ENCODE assay signal across 9 cellular contexts in genomic region chr4:74874785-74875367, GRCh38. TPM values are rescaled to one million over a fixed set of nuclear protein-coding genes. Genes with fewer than 3 reads are reported as not detected.
DNase-seq lines count a peak whose midpoint lies in the region; ATAC-seq, FAIRE-seq and TF ChIP-seq lines count a peak whose summit lies in the region.
"Had no signal": no experiment of that assay in that cellular context is flagged by ENCODE, and none has a peak within 500 bp of the region (broad histone marks: within the 10 kb centered on the region; RNA-seq: fewer than 3 reads in every experiment).

No MANE protein-coding gene starts in this region.

- H3K4me1 ChIP-seq in right atrium auricular region = no peaks in the 10 kb centered on the region

- DNase-seq in DMS79 (lab: John Stamatoyannopoulos, UW) = peak; percentile 58
- peak; percentile 19 for DNase-seq in GM19239 (ENCODE audit: insufficient read length, low spot score)
- DNase-seq in NCI-H446 treated with DMSO at 0.1 percent for 48 hours (lab: John Stamatoyannopoulos, UW) = peak; percentile 73
- peak; percentile 73 for DNase-seq in amniotic stem cell (lab: John Stamatoyannopoulos, UW)
- no peak for DNase-seq in right atrium auricular region (ENCODE audit: low spot score)
- DNase-seq in renal cortical epithelial cell (ENCODE audit: low read depth) = peak; percentile 84
- DNase-seq in effector CD8-positive, alpha-beta T cell (lab: John Stamatoyannopoulos, UW) = no peak
- DNase-seq: activated naive CD8-positive, alpha-beta T cell treated with anti-CD3 and anti-CD28 coated beads, Interleukin-2, amount 10 ng/mL, durations not matched to agents 7 days and 5 days had no signal

- no peak overlapping the region for H3K4me3 ChIP-seq in right atrium auricular region

- no peaks in the 10 kb centered on the region for H3K27me3 ChIP-seq in right atrium auricular region

- TF ChIP-seq CTCF in right atrium auricular region (IDR thresholded peaks at IDR 0.05) = peak; percentile 76 to 89

- no peaks in the 10 kb centered on the region for H3K36me3 ChIP-seq in right atrium auricular region

- H3K27ac ChIP-seq in right atrium auricular region = no peak overlapping the region

- ATAC-seq in HG03139 (IDR thresholded peaks at IDR 0.05; ENCODE audit: unreplicated experiment) = peak; percentile 37

- peak; percentile 97 for FAIRE-seq in GM19239 (lab: Jason Lieb, UNC)

- H3K9me3 ChIP-seq in right atrium auricular region = no peaks in the 10 kb centered on the region

RNA-seq across cellular contexts. Expression of gene PARM1, which starts 58.0 kb away (rescaled TPM):
- 100 to 1,000 TPM in 1 of 2 donors, 10 to 100 TPM in 1; 88.9 to 231 TPM for total RNA-seq in right atrium auricular region
- 0.05 and 0.35 TPM in 2 replicates for total RNA-seq in renal cortical epithelial cell
- total RNA-seq: activated naive CD8-positive, alpha-beta T cell treated with anti-CD3 and anti-CD28 coated beads, Interleukin-2, amount 10 ng/mL, durations not matched to agents 7 days and 5 days had no signal

Comparison
In these comparisons a context has a peak if more than half of its experiments do, and no peak if none do; other contexts are left out.
1. DNase-seq: peak in DMS79 (single experiment), GM19239 (single experiment), NCI-H446 treated with DMSO at 0.1 percent for 48 hours (single experiment), amniotic stem cell (single experiment) and renal cortical epithelial cell (single experiment); none in right atrium auricular region (single experiment) and effector CD8-positive, alpha-beta T cell (single experiment).
2. RNA of gene PARM1, which starts 58.0 kb away (total RNA-seq): 88.9 to 231 TPM in right atrium auricular region; 0.05 to 0.35 TPM in renal cortical epithelial cell; every median in the first group is over 10 times any median in the second.